ENCODE assay signal across 9 cellular contexts in genomic region chr6:10383312-10384063, GRCh38. TPM values are rescaled to one million over a fixed set of nuclear protein-coding genes. Genes with fewer than 3 reads are reported as not detected.
DNase-seq lines count a peak whose midpoint lies in the region; TF ChIP-seq lines count a peak whose summit lies in the region.
"Had no signal": no experiment of that assay in that cellular context is flagged by ENCODE, and none has a peak within 500 bp of the region (broad histone marks: within the 10 kb centered on the region; RNA-seq: fewer than 3 reads in every experiment).

No MANE protein-coding gene starts in this region.

- peaks cover 96% of the 10 kb centered on the region for H3K27me3 Mint-ChIP-seq in endodermal cell (ENCODE audit: insufficient read depth)
- H3K27me3 Mint-ChIP-seq in neural crest cell (ENCODE audit: low read depth) = peaks cover 92% of the 10 kb centered on the region

- H3K27ac Mint-ChIP-seq in endodermal cell (no peak overlapping the region), neural crest cell (ENCODE audit: unreplicated experiment) (no peak overlapping the region)

- H3K9ac ChIP-seq in endodermal cell (ENCODE audit: extremely low read depth, low read length, poor library complexity, severe bottlenecking) = no peak overlapping the region

- H3K36me3 ChIP-seq in MG63 (no peaks in the 10 kb centered on the region), endodermal cell (ENCODE audit: control insufficient read depth, insufficient read depth, low read length) (no peaks in the 10 kb centered on the region)
- H3K36me3 ChIP-seq in effector memory CD4-positive, alpha-beta T cell (ENCODE audit: control insufficient read depth, insufficient read depth, low read length) = no peaks in the 10 kb centered on the region

- H3K27me3 ChIP-seq in MG63 = no peaks in the 10 kb centered on the region
- H3K27me3 ChIP-seq in endodermal cell (ENCODE audit: control insufficient read depth, insufficient read depth, low read length, poor library complexity, severe bottlenecking) = peaks cover 92% of the 10 kb centered on the region
- H3K27me3 ChIP-seq in effector memory CD4-positive, alpha-beta T cell (replicated peaks; ENCODE audit: control insufficient read depth, insufficient read depth, low read length, poor library complexity, severe bottlenecking) = peaks cover 64% of the 10 kb centered on the region

- H3K27ac ChIP-seq in endodermal cell (ENCODE audit: low read depth, low read length) = peak overlapping the region; percentile 79
- no peak overlapping the region for H3K27ac ChIP-seq in effector memory CD4-positive, alpha-beta T cell (ENCODE audit: insufficient read depth, low read length, poor library complexity, severe bottlenecking)

- 2% methylated on average over 25 to 51 of the region's 51 CpGs for whole genome bisulfite sequencing in endodermal cell (ENCODE audit: insufficient coverage in 1 of 2, insufficient read length in 1 of 2), 2 experiments

- H3K4me3 Mint-ChIP-seq in endodermal cell = no peak overlapping the region
- peak overlapping the region; percentile 64 for H3K4me3 Mint-ChIP-seq in neural crest cell

- H3K4me3 ChIP-seq in MG63 = peak overlapping the region; percentile 30
- H3K4me3 ChIP-seq in endodermal cell (ENCODE audit: low read length) = no peak overlapping the region
- H3K4me3 ChIP-seq in effector memory CD4-positive, alpha-beta T cell (ENCODE audit: insufficient read depth, low read depth, low read length, poor library complexity, severe bottlenecking) = no peak overlapping the region

- H3K9me3 ChIP-seq in MG63 = no peaks in the 10 kb centered on the region
- no peaks in the 10 kb centered on the region for H3K9me3 ChIP-seq in endodermal cell (ENCODE audit: control insufficient read depth, low read length)
- no peaks in the 10 kb centered on the region for H3K9me3 ChIP-seq in effector memory CD4-positive, alpha-beta T cell (ENCODE audit: control insufficient read depth, low read length)

- DNase-seq in ELF-1 (ENCODE audit: low read depth, low spot score) (peak; percentile 77), MG63 (peak; percentile 86), endodermal cell (peak; percentile 73), neural crest cell (ENCODE audit: low read depth, low spot score) (no peak), UCSD-AML1 (lab: John Stamatoyannopoulos, UW; ENCODE audit: unreplicated experiment) (no peak), NCI-H1105 (lab: John Stamatoyannopoulos, UW) (no peak), NCI-H128 (lab: John Stamatoyannopoulos, UW; ENCODE audit: unreplicated experiment) (no peak)
- no peak for DNase-seq in effector memory CD4-positive, alpha-beta T cell

- H3K36me3 Mint-ChIP-seq in endodermal cell (ENCODE audit: low read depth) (no peaks in the 10 kb centered on the region), neural crest cell (ENCODE audit: low read depth) (no peaks in the 10 kb centered on the region)

- peaks cover 32% of the 10 kb centered on the region for H3K4me1 Mint-ChIP-seq in endodermal cell
- H3K4me1 Mint-ChIP-seq in neural crest cell = peaks cover 56% of the 10 kb centered on the region

- no peak for TF ChIP-seq CTCF in endodermal cell (conservative IDR thresholded peaks at IDR 0.05)
- no peak for TF ChIP-seq CTCF in neural crest cell (conservative IDR thresholded peaks at IDR 0.05)

- H3K9me3 Mint-ChIP-seq in endodermal cell (no peaks in the 10 kb centered on the region), neural crest cell (no peaks in the 10 kb centered on the region)

- H3K4me1 ChIP-seq in endodermal cell (ENCODE audit: control insufficient read depth, insufficient read depth, low read length) = peaks cover 7% of the 10 kb centered on the region
- peaks cover 2% of the 10 kb centered on the region for H3K4me1 ChIP-seq in effector memory CD4-positive, alpha-beta T cell (ENCODE audit: control insufficient read depth, insufficient read depth, low read length, poor library complexity, severe bottlenecking)

RNA-seq across cellular contexts. Expression of gene TFAP2A, which starts 31.4 kb away (rescaled TPM):
- 9.5 and 14.8 TPM in 2 replicates for total RNA-seq in MG63 (2014; rRNA removed; shearing (Covaris generic); ENCODE audit: low replicate concordance)
- under 1 TPM; 0.51 to 0.69 TPM for total RNA-seq in endodermal cell
- 39.2 TPM for polyA plus RNA-seq in endodermal cell (2013, experiment 1 of 2)
- polyA plus RNA-seq in endodermal cell (2013, experiment 2 of 2) = 32.0 TPM
- total RNA-seq in neural crest cell = 8.2 and 9.6 TPM in 2 replicates
- total RNA-seq: frontal cortex had no signal

Comparison
In these comparisons a context has a peak if more than half of its experiments do, and no peak if none do; other contexts are left out.
1. DNase-seq: peak in ELF-1 (single experiment), MG63 (single experiment) and endodermal cell (single experiment); none in neural crest cell (single experiment), effector memory CD4-positive, alpha-beta T cell (0 of 3), UCSD-AML1 (single experiment), NCI-H1105 (single experiment) and NCI-H128 (single experiment).